22 cellular contexts compared by ENCODE assay signal in genomic region chr6:125224236-125224861, GRCh38.
A peak's percentile ranks its signal among the peaks of the same experiment; 100 is the strongest.
DNase-seq lines count a peak whose midpoint lies in the region; ATAC-seq and TF ChIP-seq lines count a peak whose summit lies in the region.
"Had no signal": no experiment of that assay in that cellular context is flagged by ENCODE, and none has a peak within 500 bp of the region (broad histone marks: within the 10 kb centered on the region; RNA-seq: fewer than 3 reads in every experiment).

No MANE protein-coding gene starts in this region.

- H3K9me3 ChIP-seq in ascending aorta (no peaks in the 10 kb centered on the region), left ventricle myocardium inferior (replicated peaks) (no peaks in the 10 kb centered on the region)
- H3K9me3 ChIP-seq: gastroesophageal sphincter, thyroid gland had no signal

- H3K27ac ChIP-seq in ascending aorta (peak overlapping the region; percentile 80), left ventricle myocardium inferior (replicated peaks) (peak overlapping the region; percentile 80)
- H3K27ac ChIP-seq: gastroesophageal sphincter, thyroid gland had no signal

- H3K4me3 ChIP-seq in ascending aorta (no peak overlapping the region), left ventricle myocardium inferior (no peak overlapping the region)
- H3K4me3 ChIP-seq: gastroesophageal sphincter, thyroid gland had no signal

- peaks cover 13 to 32% of the 10 kb centered on the region in 2 donors for H3K4me1 ChIP-seq in ascending aorta
- H3K4me1 ChIP-seq in left ventricle myocardium inferior, result peaks cover 61% of the 10 kb centered on the region

- peak; percentile 33 for ATAC-seq in sciatic nerve
- ATAC-seq: activated CD4-positive, alpha-beta T cell treated with anti-CD3 and anti-CD28 coated beads for 36 hours; activated CD8-positive, alpha-beta memory T cell treated with anti-CD3 and anti-CD28 coated beads, Interleukin-2, amount 10 ng/mL, durations not matched to agents 7 days and 5 days; gastroesophageal sphincter; HepG2; left lobe of liver; SK-N-SH treated with all-trans-retinoic acid at 6 μM for 48 hours; stimulated activated effector memory CD8-positive, alpha-beta T cell treated with anti-CD3 and anti-CD28 coated beads, Interleukin-12 subunit alpha, Interleukin-12 subunit beta, amount 100 ng/mL, for 72 hours had no signal

- DNase-seq in AG20443 (ENCODE audit: low spot score) (peak; percentile 32), ascending aorta (ENCODE audit: low spot score in 2 of 2) (no peak), left ventricle myocardium inferior (no peak), sciatic nerve (ENCODE audit: low spot score) (no peak), NCI-H2107 treated with DMSO at 0.1 percent for 48 hours (lab: John Stamatoyannopoulos, UW; ENCODE audit: unreplicated experiment) (no peak), cerebellum (ENCODE audit: low spot score) (no peak), NCI-H82 treated with DMSO at 0.1 percent for 48 hours (lab: John Stamatoyannopoulos, UW; ENCODE audit: unreplicated experiment) (no peak), H4 (ENCODE audit: low spot score) (no peak)
- DNase-seq: ACHN; activated CD4-positive, alpha-beta T cell treated with anti-CD3 and anti-CD28 coated beads for 36 hours; activated CD8-positive, alpha-beta memory T cell treated with anti-CD3 and anti-CD28 coated beads, Interleukin-2, amount 10 ng/mL, durations not matched to agents 7 days and 5 days; amygdala; CD4-positive, alpha-beta T cell; DMS53; GOT3; NCI-H1436 treated with DMSO at 0.1 percent for 48 hours; thyroid gland had no signal

- intact Hi-C loops in ascending aorta (cut with DNase I), result loop anchor here (5.0 kb wide), 1 partner anchor 38 kb away; no protein-coding TSS in a partner anchor
- intact Hi-C loops in left ventricle myocardium inferior (cut with micrococcal nuclease), result no loop called here
- intact Hi-C loops in sciatic nerve (cut with DNase I), result no loop called here

- H3K27me3 ChIP-seq in ascending aorta, result no peaks in the 10 kb centered on the region
- H3K27me3 ChIP-seq in left ventricle myocardium inferior (ENCODE audit: low read depth), result no peaks in the 10 kb centered on the region
- H3K27me3 ChIP-seq: gastroesophageal sphincter, thyroid gland had no signal

- TF ChIP-seq CTCF in ascending aorta (IDR thresholded peaks at IDR 0.05), result no peak
- TF ChIP-seq CTCF in left ventricle myocardium inferior (IDR thresholded peaks at IDR 0.05; ENCODE audit: borderline replicate concordance), result no peak

- H3K36me3 ChIP-seq in ascending aorta, result no peaks in the 10 kb centered on the region
- H3K36me3 ChIP-seq in left ventricle myocardium inferior, result no peaks in the 10 kb centered on the region
- H3K36me3 ChIP-seq: gastroesophageal sphincter, thyroid gland had no signal
